6 cellular contexts compared by ENCODE assay signal in the genomic region with DNA sequence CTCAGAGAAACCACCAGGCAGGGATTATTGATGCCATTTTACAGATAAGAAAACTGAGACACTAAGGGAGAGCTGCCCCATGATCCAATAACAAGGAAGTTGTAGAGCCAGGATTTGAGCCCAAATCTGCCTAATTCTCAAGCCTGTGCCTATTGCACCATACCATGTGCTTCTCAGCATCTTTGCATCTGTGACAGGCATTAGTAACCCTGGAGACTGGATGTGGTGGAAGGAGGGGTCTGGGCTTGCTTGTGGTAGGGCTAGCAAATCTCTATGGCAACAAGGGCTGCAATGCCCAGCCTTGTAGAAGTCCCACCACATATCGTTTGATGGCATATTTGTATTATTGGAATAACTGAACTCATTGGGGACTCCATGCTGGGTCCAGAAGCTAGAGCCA. TPM values are rescaled to one million over a fixed set of nuclear protein-coding genes. Genes with fewer than 3 reads are reported as not detected.
"Had no signal": no experiment of that assay in that cellular context is flagged by ENCODE, and none has a peak within 500 bp of the region (broad histone marks: within the 10 kb centered on the region; RNA-seq: fewer than 3 reads in every experiment).

No MANE protein-coding gene starts in this region.

- H3K9me3 Mint-ChIP-seq: GM23338 had no signal

- H3K4me2 ChIP-seq: GM23338 had no signal

- ATAC-seq: GM23338, K562 had no signal

- H3K4me3 ChIP-seq: GM23338, K562 had no signal

- H3K27ac Mint-ChIP-seq: GM23338 had no signal

- H2AFZ ChIP-seq: GM23338 had no signal

- DNase-seq: H9, HCEC 1CT, IMR-90 had no signal

- H3K4me3 Mint-ChIP-seq: GM23338, H9 had no signal

RNA-seq across cellular contexts. Expression of gene RTL5, which starts 58.1 kb away (rescaled TPM):
- total RNA-seq: HT-29, K562 had no signal
